8 cellular contexts compared by ENCODE assay signal in genomic region chr1:52928083-52928404, GRCh38. TPM values are rescaled to one million over a fixed set of nuclear protein-coding genes. Genes with fewer than 3 reads are reported as not detected.
A peak's percentile ranks its signal among the peaks of the same experiment; 100 is the strongest.
DNase-seq lines count a peak whose midpoint lies in the region; ATAC-seq and TF ChIP-seq lines count a peak whose summit lies in the region.

No MANE protein-coding gene starts in this region.

- no peaks in the 10 kb centered on the region for H3K9me3 ChIP-seq in HUES6 (ENCODE audit: control insufficient read depth, insufficient read depth, low read depth, low read length)
- no peaks in the 10 kb centered on the region for H3K9me3 ChIP-seq in colonic mucosa
- no peaks in the 10 kb centered on the region for H3K9me3 ChIP-seq in mononuclear cell (ENCODE audit: low read depth, low read length)

- intact Hi-C loops in colonic mucosa (cut with DNase I), result loop anchor here (10.0 kb wide), 2 partner anchors 233 to 247 kb away; partner anchors contain the start of gene COA7

- no peak for ATAC-seq in HG02678 (IDR thresholded peaks at IDR 0.05; ENCODE audit: unreplicated experiment)

- DNase-seq in Ammon's horn (ENCODE audit: low spot score), result peak; percentile 15
- DNase-seq in colonic mucosa, result no peak
- DNase-seq in UCSD-AML1 (lab: John Stamatoyannopoulos, UW; ENCODE audit: unreplicated experiment), result no peak
- DNase-seq in stimulated activated CD4-positive, alpha-beta T cell treated with anti-CD3 and anti-CD28 coated beads, Interleukin-1b, Interleukin-23, amount 100 ng/mL, for 48 hours, result no peak
- no peak for DNase-seq in NK-92 (lab: John Stamatoyannopoulos, UW; ENCODE audit: unreplicated experiment)

- no peaks in the 10 kb centered on the region for H3K36me3 ChIP-seq in HUES6 (ENCODE audit: control insufficient read depth, insufficient read depth, low read length)
- H3K36me3 ChIP-seq in colonic mucosa, result no peaks in the 10 kb centered on the region

- H3K27me3 ChIP-seq in HUES6 (ENCODE audit: control insufficient read depth, insufficient read depth, low read length) (peaks cover 44% of the 10 kb centered on the region), colonic mucosa (no peaks in the 10 kb centered on the region), mononuclear cell (ENCODE audit: insufficient read depth, low read length) (peaks cover 10% of the 10 kb centered on the region)

- H3K4me1 ChIP-seq in HUES6 (ENCODE audit: control insufficient read depth, insufficient read depth, low read length) (peaks cover 5% of the 10 kb centered on the region; the same call in 1 of the 2 replicates), colonic mucosa (no peaks in the 10 kb centered on the region), mononuclear cell (ENCODE audit: insufficient read depth, low read length) (peaks cover 14% of the 10 kb centered on the region)

- no peak for TF ChIP-seq CTCF in colonic mucosa (IDR thresholded peaks at IDR 0.05)

- peak overlapping the region; percentile 82 for H3K4me3 ChIP-seq in HUES6 (ENCODE audit: low read depth, low read length)
- peak overlapping the region; percentile 62 for H3K4me3 ChIP-seq in colonic mucosa
- H3K4me3 ChIP-seq in mononuclear cell (ENCODE audit: low read length), result peak overlapping the region; percentile 65

- peak overlapping the region; percentile 57 for H3K9ac ChIP-seq in HUES6 (ENCODE audit: low read length)
- H3K9ac ChIP-seq in colonic mucosa (ENCODE audit: low read depth in 2 of 2, low read length in 2 of 2), result peak overlapping the region; percentile 93

- no peak overlapping the region for H3K27ac ChIP-seq in HUES6 (ENCODE audit: low read depth, low read length)
- H3K27ac ChIP-seq in colonic mucosa, result no peak overlapping the region

RNA-seq across cellular contexts. Expression of gene SCP2, which starts 1.0 kb away (rescaled TPM):
- 100 to 1,000 TPM; 178 to 325 TPM for total RNA-seq in colonic mucosa
- 76.3 TPM for total RNA-seq in mononuclear cell

RNA-seq across cellular contexts. Expression of gene ECHDC2, which starts 6.5 kb away (rescaled TPM):
- total RNA-seq in colonic mucosa (100 to 1,000 TPM in 1 of 2 donors, 10 to 100 TPM in 1; 94.4 to 105 TPM), mononuclear cell (25.5 TPM)
